In genomic region chr7:41699532-41699931, GRCh38 we compare ENCODE assay signal across 9 cellular contexts. TPM values are rescaled to one million over a fixed set of nuclear protein-coding genes. Genes with fewer than 3 reads are reported as not detected.
DNase-seq lines count a peak whose midpoint lies in the region; ATAC-seq and TF ChIP-seq lines count a peak whose summit lies in the region.
"Had no signal": no experiment of that assay in that cellular context is flagged by ENCODE, and none has a peak within 500 bp of the region (broad histone marks: within the 10 kb centered on the region; RNA-seq: fewer than 3 reads in every experiment).

No MANE protein-coding gene starts in this region.

- no TSS peak for BruUV-seq in Caco-2 (replicated peaks; lab: Mats Ljungman, UMichigan)

- no peak for DNase-seq in breast epithelium (ENCODE audit: low spot score in 2 of 2)
- DNase-seq in islet precursor cell = peak; percentile 73
- DNase-seq in NCI-H2029 (lab: John Stamatoyannopoulos, UW) = no peak
- no peak for DNase-seq in middle frontal gyrus (ENCODE audit: extremely low spot score, low spot score)
- DNase-seq in Caco-2 = no peak
- DNase-seq: NCI-H1105 treated with DMSO at 0.1 percent for 48 hours had no signal

- TF ChIP-seq POLR2A in breast epithelium (IDR thresholded peaks at IDR 0.05) = no peak

- H3K36me3 Mint-ChIP-seq in Caco-2 (ENCODE audit: insufficient read depth, unreplicated experiment) = no peaks in the 10 kb centered on the region

- H3K36me3 ChIP-seq in HEK293 (ENCODE audit: control insufficient read depth in 2 of 2, insufficient read depth in 1 of 2, low read length in 2 of 2) (no peaks in the 10 kb centered on the region), breast epithelium (no peaks in the 10 kb centered on the region), skeletal muscle tissue (ENCODE audit: control insufficient read depth in 3 of 3, insufficient read depth in 3 of 3, low read length in 3 of 3) (no peaks in the 10 kb centered on the region), Caco-2 (ENCODE audit: control insufficient read depth, insufficient read depth, low read length) (no peaks in the 10 kb centered on the region)

- H3K27me3 Mint-ChIP-seq in Caco-2 (ENCODE audit: insufficient read depth, unreplicated experiment) = peaks cover 6% of the 10 kb centered on the region

- ATAC-seq in GM18519 (IDR thresholded peaks at IDR 0.05; ENCODE audit: low FRiP score, unreplicated experiment) = no peak

- no peaks in the 10 kb centered on the region for H3K27me3 ChIP-seq in breast epithelium
- H3K27me3 ChIP-seq in skeletal muscle tissue (ENCODE audit: control insufficient read depth in 3 of 3, insufficient read depth in 3 of 3, low read length in 3 of 3) = peaks cover 5 to 18% (median 11%) of the 10 kb centered on the region in 3 donors
- H3K27me3 ChIP-seq in Caco-2 (replicated peaks; ENCODE audit: control insufficient read depth, insufficient read depth, low read length) = no peaks in the 10 kb centered on the region

- H3K4me1 Mint-ChIP-seq in Caco-2 (ENCODE audit: low read depth, unreplicated experiment) = peaks cover 24% of the 10 kb centered on the region

- H3K4me1 ChIP-seq in HEK293 (ENCODE audit: control insufficient read depth, insufficient read depth, low read length) = peaks cover 17% of the 10 kb centered on the region
- H3K4me1 ChIP-seq in breast epithelium = no peaks in the 10 kb centered on the region
- peaks cover 3 to 12% (median 8%) of the 10 kb centered on the region in 3 donors for H3K4me1 ChIP-seq in skeletal muscle tissue (ENCODE audit: control insufficient read depth in 3 of 3, insufficient read depth in 3 of 3, low read length in 3 of 3)
- peaks cover 3% of the 10 kb centered on the region; the same call in 1 of the 2 replicates for H3K4me1 ChIP-seq in Caco-2

- H3K27ac Mint-ChIP-seq in Caco-2 (ENCODE audit: unreplicated experiment) = no peak overlapping the region

- intact Hi-C loops in breast epithelium (cut with DNase I; ENCODE audit: low total_unique reads) = no loop called here
- intact Hi-C loops in Caco-2 (cut with micrococcal nuclease; ENCODE audit: unreplicated experiment) = no loop called here

- POLR2A ChIA-PET in HEK293 (lab: Yijun Ruan, JAX) = no interaction called here
- POLR2A ChIA-PET in Caco-2 (lab: Charles Lee) = no interaction called here

- H3K27ac ChIP-seq in HEK293 (ENCODE audit: extremely low read depth, low read depth, low read length) = no peak overlapping the region
- H3K27ac ChIP-seq in breast epithelium = peak overlapping the region; percentile 75 to 86
- H3K27ac ChIP-seq in skeletal muscle tissue (ENCODE audit: low read depth, low read length) = no peak overlapping the region

- CTCF ChIA-PET in HEK293 (lab: Yijun Ruan, JAX) (interaction anchor here (1.5 kb wide), 1 partner anchor 11 kb away, joined by 6 read pairs; no protein-coding TSS in a partner anchor), Caco-2 (lab: Charles Lee) (no interaction called here)

- no peaks in the 10 kb centered on the region for H3K9me3 Mint-ChIP-seq in Caco-2 (ENCODE audit: unreplicated experiment)

- H3K4me3 Mint-ChIP-seq in Caco-2 (ENCODE audit: unreplicated experiment) = no peak overlapping the region

- TF ChIP-seq CTCF in HEK293 (tag by site-specific recombination; IDR thresholded peaks at IDR 0.05) (no peak), breast epithelium (IDR thresholded peaks at IDR 0.05) (no peak), Caco-2 (IDR thresholded peaks at IDR 0.05; ENCODE audit: insufficient read depth in 1 of 2, low read depth in 1 of 2, low read length in 1 of 2, severe bottlenecking in 1 of 2, unreplicated experiment in 1 of 2) (no peak)

- H3K4me3 ChIP-seq in HEK293 (ENCODE audit: low read depth, low read length) (no peak overlapping the region), breast epithelium (peak overlapping the region; percentile 40 to 63 (median 50)), skeletal muscle tissue (ENCODE audit: low read length in 3 of 3) (peak overlapping the region; percentile 22 to 67 (median 56)), Caco-2 (ENCODE audit: low read depth, low read length) (no peak overlapping the region)

- peak overlapping the region in 2 of 3 donors; percentile 63 to 71 for H3K9ac ChIP-seq in skeletal muscle tissue (ENCODE audit: low read depth in 1 of 3, low read length in 3 of 3)

- H3K9me3 ChIP-seq in HEK293 (ENCODE audit: control insufficient read depth, insufficient read depth, low read depth, low read length) (no peaks in the 10 kb centered on the region), breast epithelium (no peaks in the 10 kb centered on the region), skeletal muscle tissue (ENCODE audit: control insufficient read depth in 3 of 3, low read length in 3 of 3) (no peaks in the 10 kb centered on the region), Caco-2 (no peaks in the 10 kb centered on the region)

TF ChIP-seq in HEK293, 187 proteins besides CTCF, POLR2A, EP300 and RAD21:
- TF ChIP-seq ZNF174 (tag by site-specific recombination; IDR thresholded peaks at IDR 0.05) (no peak), ZNF248 (tag by site-specific recombination; IDR thresholded peaks at IDR 0.05) (no peak), ZNF335 (tag by site-specific recombination; conservative IDR thresholded peaks at IDR 0.05) (peak; percentile 22; the same call in 1 of the 2 replicates)

RNA-seq across cellular contexts. Expression of gene INHBA, which starts 3.4 kb away (rescaled TPM):
- total RNA-seq in breast epithelium (1 to 10 TPM in 1 of 3 donors, under 1 TPM in 2; 0.59 to 2.0 (median 0.64) TPM), skeletal muscle tissue (4.7 TPM), Caco-2 (2022) (0.52 and 0.72 TPM in 2 replicates)

Comparison
In these comparisons a context has a peak if more than half of its experiments do, and no peak if none do; other contexts are left out.
1. H3K27ac ChIP-seq: peak in breast epithelium (2 of 2); none in HEK293 (single experiment) and skeletal muscle tissue (single experiment).
2. H3K4me3 ChIP-seq: peak in breast epithelium (3 of 3) and skeletal muscle tissue (3 of 3); none in HEK293 (single experiment) and Caco-2 (single experiment).